ENCODE assay signal across 24 cellular contexts in the genomic region with DNA sequence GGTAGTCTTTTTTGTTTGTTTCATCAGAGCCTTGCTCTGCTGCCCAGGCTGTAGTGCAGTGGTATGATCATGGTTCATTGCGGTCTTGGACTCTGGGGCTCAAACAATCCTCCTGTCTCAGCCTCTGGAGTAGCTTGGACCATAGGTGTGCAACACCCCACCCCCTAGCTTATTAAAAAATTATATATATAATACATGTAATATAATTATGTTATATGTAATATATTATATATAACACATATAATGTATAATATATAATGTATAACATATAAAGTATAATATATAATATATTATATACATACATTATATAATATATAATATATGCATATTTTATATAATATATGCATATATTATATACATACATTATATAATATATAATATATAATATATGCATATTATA. TPM values are rescaled to one million over a fixed set of nuclear protein-coding genes. Genes with fewer than 3 reads are reported as not detected.
"Had no signal": no experiment of that assay in that cellular context is flagged by ENCODE, and none has a peak within 500 bp of the region (broad histone marks: within the 10 kb centered on the region; RNA-seq: fewer than 3 reads in every experiment).

No MANE protein-coding gene starts in this region.

- H3K9ac ChIP-seq: SK-N-SH had no signal

- FAIRE-seq: HepG2 had no signal

- H3K4me3 ChIP-seq: MG63 had no signal

- ATAC-seq: HepG2 had no signal

- H3K27ac ChIP-seq: RWPE1 had no signal

- H3K9me3 ChIP-seq: MG63, SK-N-SH had no signal

- H3K36me3 ChIP-seq: MG63 had no signal

- DNase-seq: IMR-90, Karpas-422, KG1, MG63, NCI-H1092, NCI-H1105 treated with DMSO at 0.1 percent for 48 hours, NCI-H1417 treated with DMSO at 0.1 percent for 48 hours, NCI-H146, NCI-H1694 treated with DMSO at 0.1 percent for 48 hours, NCI-H1930, NCI-H2081, NCI-H2171, NCI-H226, NCI-H446, NCI-H510A, NCI-H524 treated with DMSO at 0.1 percent for 48 hours, NCI-H69, NCI-H774, SHP77, SK-N-SH had no signal

RNA-seq across cellular contexts. Expression of gene LHX5, which starts 21.8 kb away (rescaled TPM):
- total RNA-seq: HepG2, HT1080, IMR-90 had no signal
- polyA plus RNA-seq: HepG2, IMR-90, SK-N-SH had no signal

RNA-seq across cellular contexts. Expression of gene SDS, which starts 46.2 kb away (rescaled TPM):
- total RNA-seq: HepG2, IMR-90, SK-MEL-5 had no signal
- polyA plus RNA-seq: HepG2, IMR-90 had no signal
